8 cellular contexts compared by ENCODE assay signal in genomic region chr3:172522871-172523818, GRCh38. TPM values are rescaled to one million over a fixed set of nuclear protein-coding genes. Genes with fewer than 3 reads are reported as not detected.
A peak's percentile ranks its signal among the peaks of the same experiment; 100 is the strongest.
DNase-seq lines count a peak whose midpoint lies in the region; ATAC-seq and TF ChIP-seq lines count a peak whose summit lies in the region.

TSS of gene TNFSF10 (minus strand) at chr3:172523430. CDS start at chr3:172523384, 46 bp downstream.

- no peak for TF ChIP-seq CTCF in RWPE1 (conservative IDR thresholded peaks at IDR 0.05; ENCODE audit: low read depth)
- no peak for TF ChIP-seq CTCF in gastrocnemius medialis (IDR thresholded peaks at IDR 0.05 in 4 of 5, conservative IDR thresholded peaks at IDR 0.05 in 1 of 5)
- TF ChIP-seq CTCF in glutamatergic neuron (IDR thresholded peaks at IDR 0.05; ENCODE audit: partially characterized antibody, unreplicated experiment) = no peak

- H3K27me3 Mint-ChIP-seq in glutamatergic neuron (ENCODE audit: unreplicated experiment) = no peaks in the 10 kb centered on the region

- H3K27me3 ChIP-seq in gastrocnemius medialis = no peaks in the 10 kb centered on the region

- peak within 1 kb of the TSS; percentile 81 for H3K27ac ChIP-seq in RWPE1
- H3K27ac ChIP-seq in gastrocnemius medialis = peak within 1 kb of the TSS; percentile 58 to 73 (median 66)

- no peak within 1 kb of the TSS for H3K4me3 Mint-ChIP-seq in glutamatergic neuron (ENCODE audit: unreplicated experiment)

- intact Hi-C loops in cardiac septum (cut with DNase I) = no loop called here
- intact Hi-C loops in gastrocnemius medialis (cut with DNase I; ENCODE audit: low total_unique reads) = loop anchor here (5.0 kb wide), 1 partner anchor 39 kb away; no protein-coding TSS in a partner anchor

- peak; percentile 14 for DNase-seq in AG08396 (ENCODE audit: low spot score)
- peak; percentile 38 for DNase-seq in GM19238 (ENCODE audit: insufficient read length, low spot score)
- DNase-seq in RWPE1 (ENCODE audit: low spot score) = peak; percentile 49
- peak; percentile 85 for DNase-seq in activated effector memory CD4-positive, alpha-beta T cell treated with anti-CD3 and anti-CD28 coated beads, Interleukin-2, amount 50 U/mL, for 16 hours
- DNase-seq in cardiac septum (ENCODE audit: low spot score) = peak; percentile 89
- DNase-seq in gastrocnemius medialis = peak; percentile 14 to 52
- DNase-seq in glutamatergic neuron = no peak

- H3K36me3 ChIP-seq in gastrocnemius medialis = no peaks in the 10 kb centered on the region

- no peaks in the 10 kb centered on the region for H3K4me1 Mint-ChIP-seq in glutamatergic neuron (ENCODE audit: low read depth, unreplicated experiment)

- H3K9me3 ChIP-seq in gastrocnemius medialis = no peaks in the 10 kb centered on the region

- H3K4me1 ChIP-seq in gastrocnemius medialis = peaks cover 0 to 2% of the 10 kb centered on the region in 2 donors

- no peaks in the 10 kb centered on the region for H3K36me3 Mint-ChIP-seq in glutamatergic neuron (ENCODE audit: unreplicated experiment)

- peak within 1 kb of the TSS; percentile 39 to 58 (median 56) for H3K4me3 ChIP-seq in gastrocnemius medialis

- in situ Hi-C loops in gastrocnemius medialis (cut with MboI; ENCODE audit: low sequenced_read_pairs in 4 of 4) = no loop called here

- POLR2A ChIA-PET in RWPE1 (lab: Yijun Ruan, JAX; ENCODE audit: low non-redundant PET) = no interaction called here

- ATAC-seq in HG03280 (IDR thresholded peaks at IDR 0.05; ENCODE audit: unreplicated experiment) (peak; percentile 91), gastrocnemius medialis (peak; percentile 77 to 80)

- no peak within 1 kb of the TSS for H3K27ac Mint-ChIP-seq in glutamatergic neuron (ENCODE audit: unreplicated experiment)

- no peaks in the 10 kb centered on the region for H3K9me3 Mint-ChIP-seq in glutamatergic neuron (ENCODE audit: unreplicated experiment)

- CTCF ChIA-PET in RWPE1 (lab: Yijun Ruan, JAX) = interaction anchor here (0.6 to 0.9 kb wide), 2 partner anchors 73 to 100 kb away, joined by 3 read pairs; no protein-coding TSS in a partner anchor

- TF ChIP-seq POLR2A in gastrocnemius medialis (IDR thresholded peaks at IDR 0.05) = peak; percentile 36 to 64

RNA-seq across cellular contexts. Expression of gene TNFSF10, which starts in this region (rescaled TPM):
- total RNA-seq in cardiac septum (13.0 TPM), gastrocnemius medialis (10 to 100 TPM; 10.2 to 32.8 (median 24.3) TPM), glutamatergic neuron (ENCODE audit: unreplicated experiment) (not detected)

Comparison
In these comparisons a context has a peak if more than half of its experiments do, and no peak if none do; other contexts are left out.
1. RNA of gene TNFSF10 (total RNA-seq): 10.2 to 32.8 TPM in gastrocnemius medialis and 13.0 TPM in cardiac septum (single experiment); not detected in glutamatergic neuron (single experiment); every median in the first group is over 10 times any median in the second.